ENCODE assay signal across 2 cellular contexts in genomic region chr7:128847721-128848211, GRCh38.
TF ChIP-seq lines count a peak whose summit lies in the region.

No MANE protein-coding gene starts in this region.

TF ChIP-seq in H1, 55 proteins besides CTCF, POLR2A, EP300 and RAD21:
- TF ChIP-seq SP2 (IDR thresholded peaks at IDR 0.05; ENCODE audit: low read length) (no peak), GTF2F1 (IDR thresholded peaks at IDR 0.05; ENCODE audit: borderline replicate concordance, low read depth, low read length) (no peak), SIX5 (IDR thresholded peaks at IDR 0.05; ENCODE audit: low read depth, low read length) (no peak), TBP (IDR thresholded peaks at IDR 0.05; ENCODE audit: low read depth, low read length) (no peak), BACH1 (IDR thresholded peaks at IDR 0.05; ENCODE audit: low read length) (no peak), SIN3A (conservative IDR thresholded peaks at IDR 0.05 in 1 of 2, IDR thresholded peaks at IDR 0.05 in 1 of 2; ENCODE audit: low read depth in 1 of 2, low read length in 2 of 2) (no peak), CBX5 (IDR thresholded peaks at IDR 0.05; ENCODE audit: low read depth, low read length) (no peak), FOSL1 (IDR thresholded peaks at IDR 0.05; ENCODE audit: insufficient read depth, low read depth, low read length) (no peak), USF2 (IDR thresholded peaks at IDR 0.05; ENCODE audit: low read length) (no peak)
- TF ChIP-seq, protein P1, sequence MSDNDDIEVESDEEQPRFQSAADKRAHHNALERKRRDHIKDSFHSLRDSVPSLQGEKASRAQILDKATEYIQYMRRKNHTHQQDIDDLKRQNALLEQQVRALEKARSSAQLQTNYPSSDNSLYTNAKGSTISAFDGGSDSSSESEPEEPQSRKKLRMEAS (IDR thresholded peaks at IDR 0.05), result no peak
- TF ChIP-seq, protein P2, sequence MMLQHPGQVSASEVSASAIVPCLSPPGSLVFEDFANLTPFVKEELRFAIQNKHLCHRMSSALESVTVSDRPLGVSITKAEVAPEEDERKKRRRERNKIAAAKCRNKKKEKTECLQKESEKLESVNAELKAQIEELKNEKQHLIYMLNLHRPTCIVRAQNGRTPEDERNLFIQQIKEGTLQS (IDR thresholded peaks at IDR 0.05; ENCODE audit: insufficient read depth, low read depth, low read length), result no peak

TF ChIP-seq in HepG2, 621 proteins besides CTCF, POLR2A, EP300 and RAD21:
- TF ChIP-seq ZNF225 (CRISPR knock-in tag; IDR thresholded peaks at IDR 0.05) (no peak), SMAD9 (CRISPR knock-in tag; IDR thresholded peaks at IDR 0.05) (no peak), AFF4 (CRISPR knock-in tag; IDR thresholded peaks at IDR 0.05) (no peak), ZSCAN20 (CRISPR knock-in tag; IDR thresholded peaks at IDR 0.05; ENCODE audit: borderline replicate concordance) (no peak), ZNF205 (CRISPR knock-in tag; IDR thresholded peaks at IDR 0.05) (no peak), CEBPG (CRISPR knock-in tag; IDR thresholded peaks at IDR 0.05) (no peak), ZFP82 (CRISPR knock-in tag; IDR thresholded peaks at IDR 0.05; ENCODE audit: borderline replicate concordance) (no peak), CSRNP1 (CRISPR knock-in tag; IDR thresholded peaks at IDR 0.05) (no peak), ELF1 (CRISPR knock-in tag; IDR thresholded peaks at IDR 0.05) (no peak), SRF (IDR thresholded peaks at IDR 0.05; ENCODE audit: low read depth, low read length) (no peak), TMF1 (CRISPR knock-in tag; IDR thresholded peaks at IDR 0.05; ENCODE audit: low read depth) (no peak)
- TF ChIP-seq, protein P3, sequence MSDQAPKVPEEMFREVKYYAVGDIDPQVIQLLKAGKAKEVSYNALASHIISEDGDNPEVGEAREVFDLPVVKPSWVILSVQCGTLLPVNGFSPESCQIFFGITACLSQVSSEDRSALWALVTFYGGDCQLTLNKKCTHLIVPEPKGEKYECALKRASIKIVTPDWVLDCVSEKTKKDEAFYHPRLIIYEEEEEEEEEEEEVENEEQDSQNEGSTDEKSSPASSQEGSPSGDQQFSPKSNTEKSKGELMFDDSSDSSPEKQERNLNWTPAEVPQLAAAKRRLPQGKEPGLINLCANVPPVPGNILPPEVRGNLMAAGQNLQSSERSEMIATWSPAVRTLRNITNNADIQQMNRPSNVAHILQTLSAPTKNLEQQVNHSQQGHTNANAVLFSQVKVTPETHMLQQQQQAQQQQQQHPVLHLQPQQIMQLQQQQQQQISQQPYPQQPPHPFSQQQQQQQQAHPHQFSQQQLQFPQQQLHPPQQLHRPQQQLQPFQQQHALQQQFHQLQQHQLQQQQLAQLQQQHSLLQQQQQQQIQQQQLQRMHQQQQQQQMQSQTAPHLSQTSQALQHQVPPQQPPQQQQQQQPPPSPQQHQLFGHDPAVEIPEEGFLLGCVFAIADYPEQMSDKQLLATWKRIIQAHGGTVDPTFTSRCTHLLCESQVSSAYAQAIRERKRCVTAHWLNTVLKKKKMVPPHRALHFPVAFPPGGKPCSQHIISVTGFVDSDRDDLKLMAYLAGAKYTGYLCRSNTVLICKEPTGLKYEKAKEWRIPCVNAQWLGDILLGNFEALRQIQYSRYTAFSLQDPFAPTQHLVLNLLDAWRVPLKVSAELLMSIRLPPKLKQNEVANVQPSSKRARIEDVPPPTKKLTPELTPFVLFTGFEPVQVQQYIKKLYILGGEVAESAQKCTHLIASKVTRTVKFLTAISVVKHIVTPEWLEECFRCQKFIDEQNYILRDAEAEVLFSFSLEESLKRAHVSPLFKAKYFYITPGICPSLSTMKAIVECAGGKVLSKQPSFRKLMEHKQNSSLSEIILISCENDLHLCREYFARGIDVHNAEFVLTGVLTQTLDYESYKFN (CRISPR knock-in tag; conservative IDR thresholded peaks at IDR 0.05), result no peak
- TF ChIP-seq, protein P4, sequence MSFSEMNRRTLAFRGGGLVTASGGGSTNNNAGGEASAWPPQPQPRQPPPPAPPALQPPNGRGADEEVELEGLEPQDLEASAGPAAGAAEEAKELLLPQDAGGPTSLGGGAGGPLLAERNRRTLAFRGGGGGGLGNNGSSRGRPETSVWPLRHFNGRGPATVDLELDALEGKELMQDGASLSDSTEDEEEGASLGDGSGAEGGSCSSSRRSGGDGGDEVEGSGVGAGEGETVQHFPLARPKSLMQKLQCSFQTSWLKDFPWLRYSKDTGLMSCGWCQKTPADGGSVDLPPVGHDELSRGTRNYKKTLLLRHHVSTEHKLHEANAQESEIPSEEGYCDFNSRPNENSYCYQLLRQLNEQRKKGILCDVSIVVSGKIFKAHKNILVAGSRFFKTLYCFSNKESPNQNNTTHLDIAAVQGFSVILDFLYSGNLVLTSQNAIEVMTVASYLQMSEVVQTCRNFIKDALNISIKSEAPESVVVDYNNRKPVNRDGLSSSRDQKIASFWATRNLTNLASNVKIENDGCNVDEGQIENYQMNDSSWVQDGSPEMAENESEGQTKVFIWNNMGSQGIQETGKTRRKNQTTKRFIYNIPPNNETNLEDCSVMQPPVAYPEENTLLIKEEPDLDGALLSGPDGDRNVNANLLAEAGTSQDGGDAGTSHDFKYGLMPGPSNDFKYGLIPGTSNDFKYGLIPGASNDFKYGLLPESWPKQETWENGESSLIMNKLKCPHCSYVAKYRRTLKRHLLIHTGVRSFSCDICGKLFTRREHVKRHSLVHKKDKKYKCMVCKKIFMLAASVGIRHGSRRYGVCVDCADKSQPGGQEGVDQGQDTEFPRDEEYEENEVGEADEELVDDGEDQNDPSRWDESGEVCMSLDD (CRISPR knock-in tag; IDR thresholded peaks at IDR 0.05; ENCODE audit: borderline replicate concordance), result no peak
- TF ChIP-seq, protein P5, sequence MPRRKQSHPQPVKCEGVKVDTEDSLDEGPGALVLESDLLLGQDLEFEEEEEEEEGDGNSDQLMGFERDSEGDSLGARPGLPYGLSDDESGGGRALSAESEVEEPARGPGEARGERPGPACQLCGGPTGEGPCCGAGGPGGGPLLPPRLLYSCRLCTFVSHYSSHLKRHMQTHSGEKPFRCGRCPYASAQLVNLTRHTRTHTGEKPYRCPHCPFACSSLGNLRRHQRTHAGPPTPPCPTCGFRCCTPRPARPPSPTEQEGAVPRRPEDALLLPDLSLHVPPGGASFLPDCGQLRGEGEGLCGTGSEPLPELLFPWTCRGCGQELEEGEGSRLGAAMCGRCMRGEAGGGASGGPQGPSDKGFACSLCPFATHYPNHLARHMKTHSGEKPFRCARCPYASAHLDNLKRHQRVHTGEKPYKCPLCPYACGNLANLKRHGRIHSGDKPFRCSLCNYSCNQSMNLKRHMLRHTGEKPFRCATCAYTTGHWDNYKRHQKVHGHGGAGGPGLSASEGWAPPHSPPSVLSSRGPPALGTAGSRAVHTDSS (CRISPR knock-in tag; conservative IDR thresholded peaks at IDR 0.05), result no peak
- TF ChIP-seq, protein P6, sequence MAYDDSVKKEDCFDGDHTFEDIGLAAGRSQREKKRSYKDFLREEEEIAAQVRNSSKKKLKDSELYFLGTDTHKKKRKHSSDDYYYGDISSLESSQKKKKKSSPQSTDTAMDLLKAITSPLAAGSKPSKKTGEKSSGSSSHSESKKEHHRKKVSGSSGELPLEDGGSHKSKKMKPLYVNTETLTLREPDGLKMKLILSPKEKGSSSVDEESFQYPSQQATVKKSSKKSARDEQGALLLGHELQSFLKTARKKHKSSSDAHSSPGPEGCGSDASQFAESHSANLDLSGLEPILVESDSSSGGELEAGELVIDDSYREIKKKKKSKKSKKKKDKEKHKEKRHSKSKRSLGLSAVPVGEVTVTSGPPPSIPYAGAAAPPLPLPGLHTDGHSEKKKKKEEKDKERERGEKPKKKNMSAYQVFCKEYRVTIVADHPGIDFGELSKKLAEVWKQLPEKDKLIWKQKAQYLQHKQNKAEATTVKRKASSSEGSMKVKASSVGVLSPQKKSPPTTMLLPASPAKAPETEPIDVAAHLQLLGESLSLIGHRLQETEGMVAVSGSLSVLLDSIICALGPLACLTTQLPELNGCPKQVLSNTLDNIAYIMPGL (CRISPR knock-in tag; IDR thresholded peaks at IDR 0.05; ENCODE audit: borderline replicate concordance in 1 of 2, low read depth in 1 of 2), result no peak
- TF ChIP-seq, protein P7, sequence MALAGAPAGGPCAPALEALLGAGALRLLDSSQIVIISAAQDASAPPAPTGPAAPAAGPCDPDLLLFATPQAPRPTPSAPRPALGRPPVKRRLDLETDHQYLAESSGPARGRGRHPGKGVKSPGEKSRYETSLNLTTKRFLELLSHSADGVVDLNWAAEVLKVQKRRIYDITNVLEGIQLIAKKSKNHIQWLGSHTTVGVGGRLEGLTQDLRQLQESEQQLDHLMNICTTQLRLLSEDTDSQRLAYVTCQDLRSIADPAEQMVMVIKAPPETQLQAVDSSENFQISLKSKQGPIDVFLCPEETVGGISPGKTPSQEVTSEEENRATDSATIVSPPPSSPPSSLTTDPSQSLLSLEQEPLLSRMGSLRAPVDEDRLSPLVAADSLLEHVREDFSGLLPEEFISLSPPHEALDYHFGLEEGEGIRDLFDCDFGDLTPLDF (CRISPR knock-in tag; IDR thresholded peaks at IDR 0.05), result no peak
- TF ChIP-seq, protein P8, sequence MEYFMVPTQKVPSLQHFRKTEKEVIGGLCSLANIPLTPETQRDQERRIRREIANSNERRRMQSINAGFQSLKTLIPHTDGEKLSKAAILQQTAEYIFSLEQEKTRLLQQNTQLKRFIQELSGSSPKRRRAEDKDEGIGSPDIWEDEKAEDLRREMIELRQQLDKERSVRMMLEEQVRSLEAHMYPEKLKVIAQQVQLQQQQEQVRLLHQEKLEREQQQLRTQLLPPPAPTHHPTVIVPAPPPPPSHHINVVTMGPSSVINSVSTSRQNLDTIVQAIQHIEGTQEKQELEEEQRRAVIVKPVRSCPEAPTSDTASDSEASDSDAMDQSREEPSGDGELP (IDR thresholded peaks at IDR 0.05; ENCODE audit: borderline replicate concordance, low read depth), result no peak
